ENCODE assay signal across 2 cellular contexts in genomic region chr5:148261221-148261620, GRCh38.
TF ChIP-seq lines count a peak whose summit lies in the region.

No MANE protein-coding gene starts in this region.

TF ChIP-seq in HepG2, 621 proteins besides CTCF, POLR2A, EP300 and RAD21:
- TF ChIP-seq TP53 (CRISPR knock-in tag; conservative IDR thresholded peaks at IDR 0.05) (no peak), MAFK (conservative IDR thresholded peaks at IDR 0.05 in 1 of 2, IDR thresholded peaks at IDR 0.05 in 1 of 2; ENCODE audit: low read length in 2 of 2) (peak in 1 of 2 experiments; percentile 70; a peak in 3 of 4 replicates), POLR2G (IDR thresholded peaks at IDR 0.05; ENCODE audit: low read depth, low read length) (no peak), MAFF (IDR thresholded peaks at IDR 0.05; ENCODE audit: low read depth, low read length) (peak; percentile 43; the same call in 1 of the 2 replicates)

TF ChIP-seq in IMR-90, 13 proteins besides CTCF, POLR2A, EP300 and RAD21:
- peak; percentile 44 for TF ChIP-seq MAFK (IDR thresholded peaks at IDR 0.05; ENCODE audit: low read depth, low read length)
- TF ChIP-seq, protein P1, sequence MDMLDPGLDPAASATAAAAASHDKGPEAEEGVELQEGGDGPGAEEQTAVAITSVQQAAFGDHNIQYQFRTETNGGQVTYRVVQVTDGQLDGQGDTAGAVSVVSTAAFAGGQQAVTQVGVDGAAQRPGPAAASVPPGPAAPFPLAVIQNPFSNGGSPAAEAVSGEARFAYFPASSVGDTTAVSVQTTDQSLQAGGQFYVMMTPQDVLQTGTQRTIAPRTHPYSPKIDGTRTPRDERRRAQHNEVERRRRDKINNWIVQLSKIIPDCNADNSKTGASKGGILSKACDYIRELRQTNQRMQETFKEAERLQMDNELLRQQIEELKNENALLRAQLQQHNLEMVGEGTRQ (IDR thresholded peaks at IDR 0.05; ENCODE audit: low read depth, low read length) = no peak
